In the genomic region with DNA sequence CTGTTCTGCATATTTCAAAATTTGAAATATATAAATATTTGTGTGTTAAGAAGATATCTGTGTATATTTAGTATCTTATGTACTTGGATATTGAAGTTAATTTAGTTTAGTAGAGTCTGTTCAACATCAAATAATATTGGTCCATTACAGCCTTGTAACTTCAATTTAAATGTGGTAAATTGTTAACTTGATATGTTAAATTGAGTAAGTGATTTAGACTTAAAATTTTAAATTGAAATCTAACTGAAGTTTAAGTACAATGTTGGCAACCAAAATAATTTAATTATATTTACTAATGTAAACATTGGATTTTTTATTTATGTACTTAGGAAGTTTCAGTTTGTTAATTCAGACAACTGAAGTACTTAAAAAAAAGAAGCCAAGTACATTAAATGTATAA, we compare ENCODE assay signal across 30 cellular contexts.
"Had no signal": no experiment of that assay in that cellular context is flagged by ENCODE, and none has a peak within 500 bp of the region (broad histone marks: within the 10 kb centered on the region; RNA-seq: fewer than 3 reads in every experiment).

No MANE protein-coding gene starts in this region.

- H3K27me3 ChIP-seq: adrenal gland, body of pancreas, brain microvascular endothelial cell, breast epithelium had no signal

- H3K36me3 ChIP-seq: adrenal gland, brain microvascular endothelial cell, breast epithelium had no signal

- ATAC-seq: activated CD8-positive, alpha-beta T cell treated with anti-CD3 and anti-CD28 coated beads for 36 hours; activated naive CD4-positive, alpha-beta T cell treated with anti-CD3 and anti-CD28 coated beads, Interleukin-2, amount 50 U/mL, for 72 hours; body of pancreas had no signal

- H3K4me3 ChIP-seq: adrenal gland, body of pancreas, breast epithelium had no signal

- H3K4me1 ChIP-seq: body of pancreas, breast epithelium had no signal

- DNase-seq: activated B cell treated with CpG ODN at 0.5 μM for 24 hours; activated CD4-positive, alpha-beta memory T cell treated with anti-CD3 and anti-CD28 coated beads for 36 hours; activated CD4-positive, alpha-beta T cell treated with anti-CD3 and anti-CD28 coated beads for 4 hours; activated CD4-positive, alpha-beta T cell treated with anti-CD3 and anti-CD28 coated beads, Interleukin-2, amount 10 ng/mL, durations not matched to agents 24 days and 14 days; activated CD4-positive, alpha-beta T cell treated with anti-CD3 and anti-CD28 coated beads, Interleukin-2, amount 50 U/mL, for 1 hour; activated CD4-positive, alpha-beta T cell treated with anti-CD3 and anti-CD28 coated beads, Interleukin-2, amount 50 U/mL, for 4 hours; activated CD4-positive, CD25-positive, alpha-beta regulatory T cell treated with anti-CD3 and anti-CD28 coated beads, Interleukin-2, amount 50 U/mL, for 72 hours; activated CD8-positive, alpha-beta memory T cell treated with anti-CD3 and anti-CD28 coated beads, Interleukin-2, amount 50 U/mL, for 4 hours; activated CD8-positive, alpha-beta T cell treated with anti-CD3 and anti-CD28 coated beads for 36 hours; activated effector memory CD4-positive, alpha-beta T cell treated with Interleukin-2 at 50 U/mL for 16 hours; activated gamma-delta T cell; activated naive CD4-positive, alpha-beta T cell treated with anti-CD3 and anti-CD28 coated beads, Interleukin-2, amount 50 U/mL, for 16 hours; activated naive CD4-positive, alpha-beta T cell treated with Interleukin-2 at 50 U/mL for 16 hours; activated naive CD8-positive, alpha-beta T cell treated with anti-CD3 and anti-CD28 coated beads for 36 hours; activated T-cell treated with anti-CD3 and anti-CD28 coated beads, Interleukin-2, amount 50 U/mL, for 24 hours; activated T-cell treated with anti-CD3 and anti-CD28 coated beads, Interleukin-2, amount 50 U/mL, for 48 hours; adrenal gland; amniotic stem cell; aorta; body of pancreas; brain microvascular endothelial cell; central memory CD4-positive, alpha-beta T cell; T-helper 1 cell; T-helper 2 cell; T-helper 9 cell had no signal

- H3K27ac ChIP-seq: adrenal gland, body of pancreas, brain microvascular endothelial cell, breast epithelium, VCaP had no signal

- H3K9me3 ChIP-seq: adrenal gland, body of pancreas, breast epithelium had no signal

- FAIRE-seq: astrocyte, TTC549 had no signal
